12 cellular contexts compared by ENCODE assay signal in the genomic region with DNA sequence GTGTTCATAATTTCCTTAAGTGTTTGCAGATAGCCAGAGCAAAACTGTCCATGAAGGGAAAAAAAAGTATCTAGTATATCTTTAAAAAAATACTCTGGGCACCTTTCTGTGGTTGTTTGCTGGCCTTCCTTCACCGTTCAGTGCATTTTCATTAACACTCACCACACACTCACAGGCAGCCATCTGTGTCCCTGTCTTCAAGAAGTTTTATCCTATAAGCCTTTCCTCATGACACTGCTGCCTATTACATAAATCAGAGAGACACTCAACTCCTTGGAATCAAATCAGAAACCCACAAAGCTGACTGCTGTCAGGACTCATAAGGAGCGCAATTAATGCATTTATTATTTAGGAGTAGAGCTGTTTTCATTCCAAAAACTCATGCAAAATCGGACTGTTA.
"Had no signal": no experiment of that assay in that cellular context is flagged by ENCODE, and none has a peak within 500 bp of the region (broad histone marks: within the 10 kb centered on the region; RNA-seq: fewer than 3 reads in every experiment).

No MANE protein-coding gene starts in this region.

- H3K36me3 ChIP-seq: brain microvascular endothelial cell, tibial artery, vagina had no signal

- DNase-seq: activated T-cell treated with anti-CD3 and anti-CD28 coated beads, Interleukin-2, amount 50 U/mL, for 1 hour; amniotic stem cell; brain microvascular endothelial cell; effector memory CD8-positive, alpha-beta T cell; hypothalamus; mammary epithelial cell; naive thymus-derived CD4-positive, alpha-beta T cell; occipital lobe; T-helper 2 cell; tibial artery had no signal

- H3K4me3 ChIP-seq: tibial artery, vagina had no signal

- H3K27me3 ChIP-seq: brain microvascular endothelial cell, tibial artery, vagina had no signal

- H3K9me3 ChIP-seq: tibial artery, vagina had no signal

- H3K4me1 ChIP-seq: tibial artery, vagina had no signal

- H3K27ac ChIP-seq: brain microvascular endothelial cell, epithelial cell of prostate, tibial artery, vagina had no signal
